34 cellular contexts compared by ENCODE assay signal in genomic region chr1:159587461-159587951, GRCh38. TPM values are rescaled to one million over a fixed set of nuclear protein-coding genes. Genes with fewer than 3 reads are reported as not detected.
"Had no signal": no experiment of that assay in that cellular context is flagged by ENCODE, and none has a peak within 500 bp of the region (broad histone marks: within the 10 kb centered on the region; RNA-seq: fewer than 3 reads in every experiment).

APCS (plus strand) TSS chr1:159587826; CDS start chr1:159587922, 96 bp downstream.

- H2AFZ ChIP-seq: PC-9 had no signal

- H3K4me2 ChIP-seq: KMS-11, PC-9 had no signal

- DNase-seq: activated CD4-positive, alpha-beta T cell treated with anti-CD3 and anti-CD28 coated beads for 36 hours; activated CD4-positive, alpha-beta T cell treated with anti-CD3 and anti-CD28 coated beads, Interleukin-2, amount 10 ng/mL, durations not matched to agents 7 days and 5 days; activated CD4-positive, alpha-beta T cell treated with anti-CD3 and anti-CD28 coated beads, Interleukin-2, amount 50 U/mL, for 48 hours; activated CD8-positive, alpha-beta T cell treated with anti-CD3 and anti-CD28 coated beads, Interleukin-2, amount 10 ng/mL, durations not matched to agents 7 days and 5 days; activated gamma-delta T cell treated with Interleukin-2 at 50 U/mL for 16 hours; activated naive CD4-positive, alpha-beta T cell treated with anti-CD3 and anti-CD28 coated beads for 36 hours; activated T-cell treated with anti-CD3 and anti-CD28 coated beads, Interleukin-2, amount 50 U/mL, for 24 hours; adrenal gland; caudate nucleus; cerebellar nuclear complex; MM.1S; MV-4-11; NCI-H1092; NCI-H1436 treated with DMSO at 0.1 percent for 48 hours; NCI-H1694 treated with DMSO at 0.1 percent for 48 hours; NCI-H2029; NCI-H345; NCI-H524 treated with DMSO at 0.1 percent for 48 hours; PC-9; T1000 had no signal

- H3K36me3 ChIP-seq: adrenal gland had no signal

- FAIRE-seq: astrocyte, bronchial epithelial cell, RCC 7860 had no signal

- H3K27me3 ChIP-seq: adrenal gland had no signal

- H3K27ac ChIP-seq: adrenal gland, KMS-11, PC-9, RWPE1 had no signal

- H3K9ac ChIP-seq: KMS-11 had no signal

- ATAC-seq: activated CD4-positive, alpha-beta T cell treated with anti-CD3 and anti-CD28 coated beads for 36 hours; activated CD4-positive, CD25-positive, alpha-beta regulatory T cell treated with anti-CD3 and anti-CD28 coated beads, Interleukin-2, amount 50 U/mL, for 24 hours; activated CD8-positive, alpha-beta T cell treated with anti-CD3 and anti-CD28 coated beads, Interleukin-2, amount 10 ng/mL, durations not matched to agents 7 days and 5 days; activated naive CD4-positive, alpha-beta T cell treated with anti-CD3 and anti-CD28 coated beads, Interleukin-2, amount 50 U/mL, for 72 hours; Right ventricle myocardium inferior had no signal

- H3K4me1 ChIP-seq: adrenal gland had no signal

- H3K9me3 ChIP-seq: adrenal gland had no signal

- H3K4me3 ChIP-seq: adrenal gland, PC-9 had no signal

RNA-seq across cellular contexts. Expression of gene APCS, which starts in this region (rescaled TPM):
- total RNA-seq: activated CD4-positive, alpha-beta T cell treated with anti-CD3 and anti-CD28 coated beads for 36 hours; activated CD4-positive, alpha-beta T cell treated with anti-CD3 and anti-CD28 coated beads, Interleukin-2, amount 10 ng/mL, durations not matched to agents 7 days and 5 days; activated CD8-positive, alpha-beta T cell treated with anti-CD3 and anti-CD28 coated beads, Interleukin-2, amount 10 ng/mL, durations not matched to agents 7 days and 5 days; activated naive CD4-positive, alpha-beta T cell treated with anti-CD3 and anti-CD28 coated beads for 36 hours; activated naive CD4-positive, alpha-beta T cell treated with anti-CD3 and anti-CD28 coated beads, Interleukin-2, amount 50 U/mL, for 72 hours; activated T-helper 2 cell treated with anti-CD3 and anti-CD28 coated beads, Interferon-gamma antibody, Interleukin-2, Interleukin-4, amounts not matched to agents 10 μg/mL and 5 μg/mL and 100 μg/mL, durations not matched to agents 14 hours and 24 hours and 36 hours; astrocyte; bronchial epithelial cell; LHCN-M2; NCI-H460; OCI-LY7; PC-9; Right ventricle myocardium inferior; T-helper 1 cell treated with Interleukin-12 subunit alpha and Interleukin-12 subunit beta and Interleukin-4 antibody, amounts not matched to agents 30 ng/mL and 1 ng/mL, for 36 hours; T-helper 2 cell treated with Interferon-gamma antibody and Interleukin-4, amounts not matched to agents 100 ng/mL and 5 ng/mL, for 36 hours had no signal
